Comparison of ENCODE assay signal across 14 cellular contexts in genomic region chr14:71529855-71530254, GRCh38.
DNase-seq lines count a peak whose midpoint lies in the region; ATAC-seq and TF ChIP-seq lines count a peak whose summit lies in the region.
"Had no signal": no experiment of that assay in that cellular context is flagged by ENCODE, and none has a peak within 500 bp of the region (broad histone marks: within the 10 kb centered on the region; RNA-seq: fewer than 3 reads in every experiment).

No MANE protein-coding gene starts in this region.

- no TSS peak for BruUV-seq in PC-3 (replicated peaks; lab: Mats Ljungman, UMichigan)

- H2AFZ ChIP-seq in PC-3 (ENCODE audit: low read length): no peak overlapping the region

- H3K9me2 ChIP-seq in PC-3 (replicated peaks; ENCODE audit: low read length): no peaks in the 10 kb centered on the region

- no peaks in the 10 kb centered on the region for H3K9me3 ChIP-seq in PC-3 (ENCODE audit: low read length)
- H3K9me3 ChIP-seq: gastrocnemius medialis, vagina had no signal

- no peak for ATAC-seq in PC-3

- no peak overlapping the region for H3K9ac ChIP-seq in PC-3 (ENCODE audit: low read length)

- POLR2A ChIA-PET in PC-3 (lab: Charles Lee; ENCODE audit: unreplicated experiment): interaction anchor here (0.6 kb wide), 1 partner anchor 1407 kb away, joined by 3 read pairs; no protein-coding TSS in a partner anchor

- no peak for TF ChIP-seq CTCF in brain (conservative IDR thresholded peaks at IDR 0.05)
- no peak for TF ChIP-seq CTCF in PC-3 (conservative IDR thresholded peaks at IDR 0.05; ENCODE audit: low read depth, low read length)

- no peaks in the 10 kb centered on the region for H3K36me3 Mint-ChIP-seq in brain

- no peaks in the 10 kb centered on the region for H3K4me1 ChIP-seq in PC-3 (ENCODE audit: insufficient read depth, low read length)

- H3K27ac ChIP-seq in PC-3 (ENCODE audit: low read length): no peak overlapping the region
- H3K27ac ChIP-seq: vagina had no signal

- DNase-seq in M059J (ENCODE audit: low read depth) (peak; percentile 53), hepatic stellate cell (ENCODE audit: low spot score) (peak; percentile 46), stromal cell of bone marrow (ENCODE audit: low read depth) (peak; percentile 97), NOMO-1 (lab: John Stamatoyannopoulos, UW; ENCODE audit: unreplicated experiment in 2 of 2) (no peak), DMS153 (lab: John Stamatoyannopoulos, UW) (no peak), PC-3 (no peak)
- DNase-seq: cerebellar nuclear complex, DMS53, gastrocnemius medialis, mammary epithelial cell, NCI-H1105 had no signal

- CTCF ChIA-PET in PC-3 (lab: Charles Lee): no interaction called here

- H3K9me3 Mint-ChIP-seq in brain: peaks cover 0 to 3% (median 0%) of the 10 kb centered on the region in 5 experiments
- H3K9me3 Mint-ChIP-seq: T-helper 2 cell treated with Interferon-gamma antibody and Interleukin-4, amounts not matched to agents 5 μg/mL and 100 μg/mL, for 36 hours had no signal

- H3K27me3 ChIP-seq in PC-3 (ENCODE audit: low read length): no peaks in the 10 kb centered on the region
- H3K27me3 ChIP-seq: gastrocnemius medialis, vagina had no signal

- H3K79me2 ChIP-seq in PC-3 (ENCODE audit: low read length): no peaks in the 10 kb centered on the region

- H3F3A ChIP-seq in PC-3 (ENCODE audit: low read length, unreplicated experiment): no peaks in the 10 kb centered on the region

- no peak overlapping the region for H3K4me2 ChIP-seq in PC-3 (ENCODE audit: low read length)

- H3K4me1 Mint-ChIP-seq in brain: peaks cover 38% of the 10 kb centered on the region

- no peaks in the 10 kb centered on the region for H4K20me1 ChIP-seq in PC-3 (ENCODE audit: low read length)

- peaks cover 8% of the 10 kb centered on the region; the same call in 1 of the 2 replicates for H3K36me3 ChIP-seq in PC-3 (ENCODE audit: low read depth, low read length)
- H3K36me3 ChIP-seq: gastrocnemius medialis, vagina had no signal

- H3K4me3 ChIP-seq in PC-3 (ENCODE audit: low read length): no peak overlapping the region
- H3K4me3 ChIP-seq: gastrocnemius medialis, vagina had no signal

- no peak overlapping the region for H3K4me3 Mint-ChIP-seq in brain
- H3K4me3 Mint-ChIP-seq: T-helper 2 cell treated with Interferon-gamma antibody and Interleukin-4, amounts not matched to agents 5 μg/mL and 100 μg/mL, for 36 hours had no signal

- intact Hi-C loops in PC-3 (cut with micrococcal nuclease): no loop called here

- H3K27ac Mint-ChIP-seq in brain: peak overlapping the region in 4 of 5 experiments; percentile 39 to 82 (median 59)
- H3K27ac Mint-ChIP-seq: T-helper 2 cell treated with Interferon-gamma antibody and Interleukin-4, amounts not matched to agents 5 μg/mL and 100 μg/mL, for 36 hours had no signal

- peaks cover 3% of the 10 kb centered on the region for H3K27me3 Mint-ChIP-seq in brain

Comparison
In these comparisons a context has a peak if more than half of its experiments do, and no peak if none do; other contexts are left out.
1. DNase-seq: peak in M059J (single experiment), hepatic stellate cell (single experiment) and stromal cell of bone marrow (single experiment); none in NOMO-1 (0 of 2), DMS153 (single experiment) and PC-3 (single experiment).